Comparison of ENCODE assay signal across 19 cellular contexts in genomic region chr1:31433396-31433930, GRCh38. TPM values are rescaled to one million over a fixed set of nuclear protein-coding genes. Genes with fewer than 3 reads are reported as not detected.
A peak's percentile ranks its signal among the peaks of the same experiment; 100 is the strongest.
DNase-seq lines count a peak whose midpoint lies in the region; ATAC-seq, FAIRE-seq and TF ChIP-seq lines count a peak whose summit lies in the region.
"Had no signal": no experiment of that assay in that cellular context is flagged by ENCODE, and none has a peak within 500 bp of the region (broad histone marks: within the 10 kb centered on the region; RNA-seq: fewer than 3 reads in every experiment).

No MANE protein-coding gene starts in this region.

- no peaks in the 10 kb centered on the region for H3K27me3 Mint-ChIP-seq in activated T-cell treated with anti-CD3 and anti-CD28 coated beads, Interleukin-2, amount 50 U/mL, for 24 hours
- H3K27me3 Mint-ChIP-seq in neural progenitor cell (ENCODE audit: insufficient read depth, low read depth): peaks cover 14% of the 10 kb centered on the region

- no peaks in the 10 kb centered on the region for H3K9me3 ChIP-seq in GM12878 (replicated peaks; ENCODE audit: control insufficient read depth, insufficient read depth, low read length)
- no peaks in the 10 kb centered on the region for H3K9me3 ChIP-seq in neural progenitor cell (ENCODE audit: low read depth)
- no peaks in the 10 kb centered on the region for H3K9me3 ChIP-seq in upper lobe of right lung
- H3K9me3 ChIP-seq: MG63 had no signal

- TF ChIP-seq POLR2A in GM12878 (IDR thresholded peaks at IDR 0.05; ENCODE audit: low read depth, low read length): no peak

- BruUV-seq in GM12878 (replicated peaks; lab: Mats Ljungman, UMichigan): no TSS peak

- peaks cover 4% of the 10 kb centered on the region for H3F3A ChIP-seq in neural progenitor cell (ENCODE audit: low read depth)

- TF ChIP-seq EP300 in GM12878 (IDR thresholded peaks at IDR 0.05; ENCODE audit: borderline replicate concordance in 1 of 2, control insufficient read depth in 1 of 2, low read depth in 2 of 2, low read length in 2 of 2): no peak

- ATAC-seq in GM12878: no peak
- ATAC-seq in upper lobe of right lung: no peak
- no peak for ATAC-seq in GM19035 (IDR thresholded peaks at IDR 0.05; ENCODE audit: unreplicated experiment)
- ATAC-seq: CD8-positive, alpha-beta T cell had no signal

- POLR2A ChIA-PET in GM12878 (lab: Charles Lee): interaction anchor here (0.5 to 0.8 kb wide), 2 partner anchors 10 to 484 kb away, joined by 3 read pairs; no protein-coding TSS in a partner anchor

- H3K36me3 Mint-ChIP-seq in activated T-cell treated with anti-CD3 and anti-CD28 coated beads, Interleukin-2, amount 50 U/mL, for 24 hours (ENCODE audit: low read depth): no peaks in the 10 kb centered on the region
- H3K36me3 Mint-ChIP-seq in neural progenitor cell: peaks cover 5% of the 10 kb centered on the region
- H3K36me3 Mint-ChIP-seq: CD8-positive, alpha-beta T cell had no signal

- H3K27ac ChIP-seq in GM12878 (ENCODE audit: control insufficient read depth, insufficient read depth) (no peak overlapping the region), neural progenitor cell (no peak overlapping the region), upper lobe of right lung (no peak overlapping the region)

- no peak overlapping the region for H3K4me3 Mint-ChIP-seq in activated T-cell treated with anti-CD3 and anti-CD28 coated beads, Interleukin-2, amount 50 U/mL, for 24 hours
- H3K4me3 Mint-ChIP-seq in neural progenitor cell: no peak overlapping the region
- H3K4me3 Mint-ChIP-seq: CD8-positive, alpha-beta T cell; H9 had no signal

- H3K4me1 ChIP-seq in GM12878 (ENCODE audit: control insufficient read depth, insufficient read depth, low read length) (no peaks in the 10 kb centered on the region), neural progenitor cell (peaks cover 8% of the 10 kb centered on the region), upper lobe of right lung (no peaks in the 10 kb centered on the region)

- H3K27me3 ChIP-seq in GM12878 (replicated peaks in 1 of 2; ENCODE audit: control insufficient read depth in 2 of 2, insufficient read depth in 2 of 2, low read length in 1 of 2) (no peaks in the 10 kb centered on the region), neural progenitor cell (no peaks in the 10 kb centered on the region), upper lobe of right lung (no peaks in the 10 kb centered on the region)
- H3K27me3 ChIP-seq: MG63 had no signal

- H3K4me3 ChIP-seq in GM12878: no peak overlapping the region
- H3K4me3 ChIP-seq in neural progenitor cell: no peak overlapping the region
- H3K4me3 ChIP-seq in upper lobe of right lung: no peak overlapping the region
- H3K4me3 ChIP-seq: MG63 had no signal

- TF ChIP-seq RAD21 in GM12878 (IDR thresholded peaks at IDR 0.05; ENCODE audit: insufficient read depth, low read depth, low read length): no peak

- DNase-seq in activated T-cell treated with anti-CD3 and anti-CD28 coated beads, Interleukin-2, amount 50 U/mL, for 24 hours: peak; percentile 2
- no peak for DNase-seq in activated T-cell treated with anti-CD3 and anti-CD28 coated beads, Interleukin-2, amount 50 U/mL, for 1 hour
- DNase-seq in GM12878 (ENCODE audit: low read depth, low spot score): no peak
- DNase-seq in neural progenitor cell (ENCODE audit: low spot score): no peak
- DNase-seq in upper lobe of right lung: peak; percentile 48
- no peak for DNase-seq in NCI-H69 (lab: John Stamatoyannopoulos, UW)
- DNase-seq in G401 (ENCODE audit: low spot score): no peak
- DNase-seq: DND-41, MG63, NCI-H1417, NCI-H2081 treated with DMSO at 0.1 percent for 48 hours, OCI-M1, Right ventricle myocardium superior, SW 1271 had no signal

- no peak for FAIRE-seq in GM12878 (lab: Jason Lieb, UNC)
- FAIRE-seq: A204.1, G401.6 had no signal

- WGBS in GM12878 (ENCODE audit: insufficient coverage, insufficient replicate concordance, low lambda C conversion rate, missing lambda C conversion rate): 42% methylated on average over 6 of the region's 6 CpGs

- no peak for TF ChIP-seq CTCF in GM12878 (IDR thresholded peaks at IDR 0.05 in 2 of 3, conservative IDR thresholded peaks at IDR 0.05 in 1 of 3; ENCODE audit: control insufficient read depth in 2 of 3, extremely low read depth in 1 of 3, insufficient read depth in 1 of 3, low read depth in 3 of 3, low read length in 3 of 3)
- TF ChIP-seq CTCF in neural progenitor cell (IDR thresholded peaks at IDR 0.05): no peak
- no peak for TF ChIP-seq CTCF in upper lobe of right lung (IDR thresholded peaks at IDR 0.05)

- H3K4me2 ChIP-seq in GM12878 (ENCODE audit: control insufficient read depth, insufficient read depth): no peak overlapping the region
- no peak overlapping the region for H3K4me2 ChIP-seq in neural progenitor cell

- no peaks in the 10 kb centered on the region for H3K4me1 Mint-ChIP-seq in activated T-cell treated with anti-CD3 and anti-CD28 coated beads, Interleukin-2, amount 50 U/mL, for 24 hours (ENCODE audit: low read depth)
- peaks cover 11% of the 10 kb centered on the region for H3K4me1 Mint-ChIP-seq in neural progenitor cell

- no peaks in the 10 kb centered on the region for H3K9me3 Mint-ChIP-seq in activated T-cell treated with anti-CD3 and anti-CD28 coated beads, Interleukin-2, amount 50 U/mL, for 24 hours
- no peaks in the 10 kb centered on the region for H3K9me3 Mint-ChIP-seq in neural progenitor cell
- H3K9me3 Mint-ChIP-seq: CD8-positive, alpha-beta T cell; H9 had no signal

- H3K27ac Mint-ChIP-seq in activated T-cell treated with anti-CD3 and anti-CD28 coated beads, Interleukin-2, amount 50 U/mL, for 24 hours: no peak overlapping the region
- peak overlapping the region; percentile 1 for H3K27ac Mint-ChIP-seq in neural progenitor cell
- H3K27ac Mint-ChIP-seq: CD8-positive, alpha-beta T cell had no signal

- H3K79me2 ChIP-seq in GM12878 (ENCODE audit: control insufficient read depth, insufficient read depth, low read length) (no peaks in the 10 kb centered on the region), neural progenitor cell (ENCODE audit: low read depth) (no peaks in the 10 kb centered on the region)

- no peaks in the 10 kb centered on the region for H3K36me3 ChIP-seq in GM12878 (ENCODE audit: control insufficient read depth in 2 of 2, insufficient read depth in 2 of 2, low read length in 1 of 2)
- H3K36me3 ChIP-seq in neural progenitor cell: no peaks in the 10 kb centered on the region
- H3K36me3 ChIP-seq in upper lobe of right lung: no peaks in the 10 kb centered on the region

- CTCF ChIA-PET in GM12878 (lab: Yijun Ruan, JAX): interaction anchor here (1.0 kb wide), 1 partner anchor 12 kb away, joined by 3 read pairs; no protein-coding TSS in a partner anchor

- H4K20me1 ChIP-seq in GM12878 (ENCODE audit: control insufficient read depth, insufficient read depth) (no peaks in the 10 kb centered on the region), neural progenitor cell (ENCODE audit: low read depth) (peaks cover 3% of the 10 kb centered on the region)

- intact Hi-C loops in GM12878 (cut with micrococcal nuclease; ENCODE audit: unreplicated experiment): no loop called here
- intact Hi-C loops in upper lobe of right lung (cut with DNase I): no loop called here

- SMC1A ChIA-PET in GM12878 (lab: Charles Lee; ENCODE audit: uncharacterized antibody, unreplicated experiment): interaction anchor here (1.1 kb wide), 1 partner anchor 73 kb away, joined by 3 read pairs; no protein-coding TSS in a partner anchor

- H2AFZ ChIP-seq in GM12878 (ENCODE audit: control insufficient read depth, low read depth, low read length) (no peak overlapping the region), neural progenitor cell (replicated peaks) (no peak overlapping the region)

- in situ Hi-C loops in GM12878 (cut with MboI) (no loop called here), G401 (cut with HindIII; ENCODE audit: low sequenced_read_pairs) (no loop called here)

- no peak overlapping the region for H3K9ac ChIP-seq in GM12878 (ENCODE audit: control insufficient read depth, insufficient read depth, low read length)
- no peak overlapping the region for H3K9ac ChIP-seq in neural progenitor cell

- RAD21 ChIA-PET in GM12878 (lab: Charles Lee; ENCODE audit: unreplicated experiment): interaction anchor here (1.2 to 1.4 kb wide), 3 partner anchors 9 to 116 kb away, joined by 3 to 5 read pairs (median 3); no protein-coding TSS in a partner anchor

TF ChIP-seq in GM12878, 131 proteins besides CTCF, POLR2A, EP300 and RAD21 (continues in another document):
- TF ChIP-seq ATF7 (IDR thresholded peaks at IDR 0.05; ENCODE audit: low read depth): no peak
- TF ChIP-seq NFYA (IDR thresholded peaks at IDR 0.05; ENCODE audit: borderline replicate concordance, low read depth, low read length): no peak
- no peak for TF ChIP-seq STAT3 (IDR thresholded peaks at IDR 0.05; ENCODE audit: low read depth, low read length)
- TF ChIP-seq TCF3 (IDR thresholded peaks at IDR 0.05; ENCODE audit: borderline replicate concordance, insufficient read depth, low read depth, low read length): no peak
- peak; percentile 26; the same call in 1 of the 2 replicates for TF ChIP-seq NR2C1 (IDR thresholded peaks at IDR 0.05)
- no peak for TF ChIP-seq MEF2A (IDR thresholded peaks at IDR 0.05; ENCODE audit: insufficient read depth, low read depth, low read length)
- TF ChIP-seq POU2F2 (IDR thresholded peaks at IDR 0.05; ENCODE audit: borderline replicate concordance, low read depth, low read length): no peak
- TF ChIP-seq SMC3 (IDR thresholded peaks at IDR 0.05; ENCODE audit: borderline replicate concordance, low read length): no peak
- no peak for TF ChIP-seq SIX5 (IDR thresholded peaks at IDR 0.05; ENCODE audit: low read depth, low read length, severe bottlenecking)

RNA-seq across cellular contexts. Expression of gene SERINC2, which starts 20.4 kb away (rescaled TPM):
- 0.24 TPM in 1 of 2 replicates, not detected in the other for total RNA-seq in GM12878 (2013; cell fraction: nucleolus; rRNA removed)
- total RNA-seq in GM12878 (2014; rRNA removed) (0.11 and 0.45 TPM in 2 replicates), GM12878 (2014; rRNA removed; fragmentation: Illumina TruSeq; extraction: Trizol) (0.22 and 0.28 TPM in 2 replicates), GM12878 (2021) (0.54 and 0.82 TPM in 2 replicates), neural progenitor cell (ENCODE audit: low replicate concordance) (9.6 and 30.1 TPM in 2 replicates), upper lobe of right lung (40.6 TPM)
- 0.41 TPM for polyA plus RNA-seq in GM12878 (2011; ENCODE audit: low read depth)
- polyA plus RNA-seq in GM12878 (2011; rRNA removed) (2.5 and 9.4 TPM in 2 replicates), GM12878 (2014; fragmentation: Illumina TruSeq; extraction: Trizol) (0.32 TPM in 1 of 2 replicates, not detected in the other), GM12878 (2014; fragmentation: Nextera tagmentation; extraction: Ambion mirVana) (under 1 TPM; 0.02 to 0.05 TPM), GM12878 (2014; rRNA removed) (0.72 and 1.0 TPM in 2 replicates), GM12878 (2016; fragmentation: Nextera tagmentation; extraction: Ambion mirVana) (under 1 TPM; 0.72 to 0.88 TPM)
- polyA plus RNA-seq in GM12878 (2011; cell fraction: cytosol; rRNA removed): 15.6 and 18.0 TPM in 2 replicates
- polyA plus RNA-seq in GM12878 (2011; cell fraction: nucleus; rRNA removed): 18.3 and 23.5 TPM in 2 replicates
- 1.3 and 1.9 TPM in 2 replicates for polyA plus RNA-seq in GM12878 (2012)
- polyA minus RNA-seq in GM12878 (2011; rRNA and poly(A)+ RNA removed): 9.0 and 14.5 TPM in 2 replicates
- polyA minus RNA-seq in GM12878 (2011; cell fraction: cytosol; rRNA and poly(A)+ RNA removed): 5.4 and 6.8 TPM in 2 replicates
- 9.2 and 15.2 TPM in 2 replicates for polyA minus RNA-seq in GM12878 (2011; cell fraction: nucleus; rRNA and poly(A)+ RNA removed)
- total RNA-seq in G401 (2014; rRNA removed; shearing (Covaris generic)): 12.9 and 15.6 TPM in 2 replicates
- total RNA-seq: CD8-positive, alpha-beta T cell had no signal

Comparison
In these comparisons a context has a peak if more than half of its experiments do, and no peak if none do; other contexts are left out.
1. DNase-seq: peak in activated T-cell treated with anti-CD3 and anti-CD28 coated beads, Interleukin-2, amount 50 U/mL, for 24 hours (single experiment) and upper lobe of right lung (single experiment); none in activated T-cell treated with anti-CD3 and anti-CD28 coated beads, Interleukin-2, amount 50 U/mL, for 1 hour (single experiment), GM12878 (single experiment), neural progenitor cell (single experiment), NCI-H69 (single experiment) and G401 (single experiment).